ENCODE assay signal across 30 cellular contexts in the genomic region with DNA sequence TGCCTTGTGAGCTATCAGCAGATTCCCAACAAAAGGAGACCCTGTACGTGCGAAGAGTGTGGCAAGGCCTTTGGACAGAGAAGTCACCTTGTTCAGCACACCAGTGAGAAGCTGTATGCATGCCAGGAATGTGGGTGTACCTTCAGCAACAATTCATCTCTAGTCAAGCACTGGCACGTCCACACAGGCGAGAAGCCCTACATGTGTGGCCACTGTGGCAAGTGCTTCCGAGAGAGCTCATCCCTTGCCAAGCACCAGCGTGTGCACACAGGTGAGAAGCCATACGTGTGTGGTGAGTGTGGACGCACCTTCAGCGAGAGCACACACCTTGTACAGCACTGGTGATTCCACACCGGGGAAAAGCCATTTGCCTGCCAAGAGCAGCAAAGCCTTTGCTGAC.
"Had no signal": no experiment of that assay in that cellular context is flagged by ENCODE, and none has a peak within 500 bp of the region (broad histone marks: within the 10 kb centered on the region; RNA-seq: fewer than 3 reads in every experiment).

No MANE protein-coding gene starts in this region.

- H3K36me3 ChIP-seq: cardiac muscle cell had no signal

- H3K4me2 ChIP-seq: KMS-11, SK-N-SH had no signal

- ATAC-seq: activated CD8-positive, alpha-beta memory T cell treated with anti-CD3 and anti-CD28 coated beads, Interleukin-2, amount 10 ng/mL, durations not matched to agents 7 days and 5 days; activated naive CD4-positive, alpha-beta T cell treated with anti-CD3 and anti-CD28 coated beads, Interleukin-2, amount 50 U/mL, for 72 hours; activated naive CD8-positive, alpha-beta T cell treated with anti-CD3 and anti-CD28 coated beads, Interleukin-2, amount 50 U/mL, for 24 hours; Panc1 had no signal

- H3K9me3 ChIP-seq: MG63, SJCRH30, SK-N-SH had no signal

- FAIRE-seq: astrocyte had no signal

- H3K4me1 ChIP-seq: SJCRH30 had no signal

- H3K9ac ChIP-seq: KMS-11, SK-N-SH had no signal

- H3K27ac ChIP-seq: cardiac muscle cell, KMS-11, SJCRH30 had no signal

- DNase-seq: activated CD4-positive, alpha-beta T cell treated with anti-CD3 and anti-CD28 coated beads for 48 hours; activated CD4-positive, alpha-beta T cell treated with anti-CD3 and anti-CD28 coated beads, Interleukin-2, amount 50 U/mL, for 48 hours; activated CD4-positive, CD25-positive, alpha-beta regulatory T cell treated with anti-CD3 and anti-CD28 coated beads, Interleukin-2, amount 50 U/mL, for 72 hours; activated CD8-positive, alpha-beta memory T cell treated with anti-CD3 and anti-CD28 coated beads, Interleukin-2, amount 10 ng/mL, durations not matched to agents 7 days and 5 days; activated effector memory CD4-positive, alpha-beta T cell treated with Interleukin-2 at 50 U/mL for 16 hours; activated naive CD4-positive, alpha-beta T cell; activated naive CD8-positive, alpha-beta T cell treated with anti-CD3 and anti-CD28 coated beads, Interleukin-2, amount 50 U/mL, for 24 hours; activated T-cell treated with anti-CD3 and anti-CD28 coated beads, Interleukin-2, amount 50 U/mL, for 24 hours; amniotic stem cell; MG63; MV-4-11; NCI-H1092 treated with DMSO at 0.1 percent for 48 hours; NCI-H1417 treated with DMSO at 0.1 percent for 48 hours; NCI-H1694; NCI-H2029; NCI-H2107; NCI-H2171 treated with DMSO at 0.1 percent for 48 hours; NCI-H226; NCI-H526 treated with DMSO at 0.1 percent for 48 hours; NCI-H82; OCI-M1; Right ventricle myocardium superior; RPMI8226; SJCRH30; SK-N-SH had no signal

- H3K4me3 ChIP-seq: cardiac muscle cell, MG63, SJCRH30 had no signal

- H3K27me3 ChIP-seq: cardiac muscle cell, MG63, SJCRH30 had no signal
